ENCODE assay signal across 8 cellular contexts in genomic region chr1:24745711-24746582, GRCh38. TPM values are rescaled to one million over a fixed set of nuclear protein-coding genes. Genes with fewer than 3 reads are reported as not detected.
A peak's percentile ranks its signal among the peaks of the same experiment; 100 is the strongest.
DNase-seq lines count a peak whose midpoint lies in the region; ATAC-seq, FAIRE-seq and TF ChIP-seq lines count a peak whose summit lies in the region.

No MANE protein-coding gene starts in this region.

- H3K4me1 ChIP-seq in A673 (ENCODE audit: insufficient read depth, low read length, poor library complexity, severe bottlenecking) (peaks cover 46% of the 10 kb centered on the region), keratinocyte (ENCODE audit: control insufficient read depth, extremely low read depth, insufficient read depth, low read length) (peaks cover 21% of the 10 kb centered on the region)

- FAIRE-seq in RCC 7860 (lab: Jason Lieb, UNC) (no peak), keratinocyte (lab: Jason Lieb, UNC) (no peak)

- dilution Hi-C loops in keratinocyte (cut with MboI; ENCODE audit: extremely low pct_ligation_motif_present, low sequenced_read_pairs) = no loop called here

- H2AFZ ChIP-seq in keratinocyte (ENCODE audit: control insufficient read depth, low read length) = peak overlapping the region; percentile 75

- peak; percentile 13 for ATAC-seq in HG03432 (IDR thresholded peaks at IDR 0.05; ENCODE audit: unreplicated experiment)

- peak overlapping the region; percentile 99 for H3K4me3 ChIP-seq in A673 (ENCODE audit: low read depth, low read length, poor library complexity, severe bottlenecking)
- peak overlapping the region; percentile 89 for H3K4me3 ChIP-seq in GM12875 (ENCODE audit: low read depth, low read length)
- peak overlapping the region; percentile 89 for H3K4me3 ChIP-seq in brain microvascular endothelial cell (ENCODE audit: low read depth, low read length)
- peak overlapping the region; percentile 92 to 99 (median 98) for H3K4me3 ChIP-seq in keratinocyte (ENCODE audit: control insufficient read depth in 2 of 3, extremely low read depth in 1 of 3, insufficient read depth in 2 of 3, low read depth in 1 of 3, low read length in 3 of 3)

- peak overlapping the region; percentile 87 for H3K4me2 ChIP-seq in keratinocyte (ENCODE audit: control insufficient read depth, extremely low read depth, insufficient read depth, low read depth, low read length)

- H3K79me2 ChIP-seq in keratinocyte (ENCODE audit: control insufficient read depth, insufficient read depth, low read length) = peaks cover 55% of the 10 kb centered on the region

- peaks cover 4% of the 10 kb centered on the region for H3K9me1 ChIP-seq in keratinocyte (ENCODE audit: control insufficient read depth, extremely low read depth, insufficient read depth, low read length)

- DNase-seq in A673 (ENCODE audit: low spot score) = peak; percentile 76
- DNase-seq in RCC 7860 (ENCODE audit: low spot score) = peak; percentile 36
- no peak for DNase-seq in brain microvascular endothelial cell
- DNase-seq in keratinocyte (ENCODE audit: low read depth, low spot score) = no peak
- DNase-seq in stimulated activated CD4-positive, alpha-beta T cell treated with anti-CD3 and anti-CD28 coated beads, Interleukin-4, amount 100 ng/mL, for 1 hour = peak; percentile 32
- DNase-seq in GM13976 (ENCODE audit: low spot score) = no peak

- POLR2A ChIA-PET in A673 (lab: Charles Lee; ENCODE audit: low non-redundant PET) = interaction anchor here (0.8 kb wide), 1 partner anchor 183 kb away, joined by 6 read pairs; no protein-coding TSS in a partner anchor

- H3K9me3 ChIP-seq in A673 (ENCODE audit: low read depth, low read length, poor library complexity, severe bottlenecking) (no peaks in the 10 kb centered on the region), keratinocyte (ENCODE audit: control insufficient read depth, low read depth, low read length) (no peaks in the 10 kb centered on the region)

- TSS peak; percentile 74 for BruUV-seq in A673 (replicated peaks; lab: Mats Ljungman, UMichigan)

- H3K36me3 ChIP-seq in A673 (ENCODE audit: insufficient read depth, low read length, poor library complexity, severe bottlenecking) = no peaks in the 10 kb centered on the region
- H3K36me3 ChIP-seq in brain microvascular endothelial cell (replicated peaks) = peaks cover 10% of the 10 kb centered on the region
- peaks cover 5 to 7% of the 10 kb centered on the region in 2 experiments for H3K36me3 ChIP-seq in keratinocyte (ENCODE audit: control insufficient read depth in 2 of 2, extremely low read depth in 1 of 2, insufficient read depth in 2 of 2, low read length in 2 of 2)

- no peak for TF ChIP-seq CTCF in A673 (conservative IDR thresholded peaks at IDR 0.05; ENCODE audit: low read depth, low read length)
- TF ChIP-seq CTCF in GM12875 (IDR thresholded peaks at IDR 0.05; ENCODE audit: borderline replicate concordance, insufficient read depth, low read depth, low read length) = no peak
- TF ChIP-seq CTCF in brain microvascular endothelial cell (IDR thresholded peaks at IDR 0.05; ENCODE audit: low read depth, low read length, missing control alignments) = no peak
- TF ChIP-seq CTCF in keratinocyte (optimal IDR thresholded peaks at IDR 0.05 in 1 of 3, IDR thresholded peaks at IDR 0.05 in 1 of 3, conservative IDR thresholded peaks at IDR 0.05 in 1 of 3; ENCODE audit: extremely low read depth in 1 of 3, insufficient read depth in 2 of 3, low read length in 3 of 3) = no peak
- TF ChIP-seq CTCF in GM13976 (IDR thresholded peaks at IDR 0.05; ENCODE audit: borderline replicate concordance, control extremely low read depth, extremely low read depth, insufficient read depth, missing control alignments) = no peak

- H4K20me1 ChIP-seq in keratinocyte (ENCODE audit: control insufficient read depth, extremely low read depth, insufficient read depth, low read length) = peaks cover 2% of the 10 kb centered on the region

- in situ Hi-C loops in brain microvascular endothelial cell (cut with HindIII; ENCODE audit: low pct_ligation_motif_present, low sequenced_read_pairs) (no loop called here), GM13976 (cut with MboI; ENCODE audit: low sequenced_read_pairs, unreplicated experiment) (no loop called here)

- CTCF ChIA-PET in A673 (lab: Charles Lee) = interaction anchor here (0.8 to 2.0 kb wide), 3 partner anchors 57 to 85 kb away, joined by 3 to 9 read pairs (median 4); no protein-coding TSS in a partner anchor

- H3K27ac ChIP-seq in A673 (ENCODE audit: low read depth, low read length, poor library complexity, severe bottlenecking) (peak overlapping the region; percentile 96), brain microvascular endothelial cell (peak overlapping the region; percentile 85), keratinocyte (ENCODE audit: control insufficient read depth, insufficient read depth, low read length) (peak overlapping the region; percentile 97)

- H3K27me3 ChIP-seq in A673 (replicated peaks; ENCODE audit: insufficient read depth, low read depth, low read length, poor library complexity) (no peaks in the 10 kb centered on the region), brain microvascular endothelial cell (replicated peaks) (no peaks in the 10 kb centered on the region), keratinocyte (ENCODE audit: control insufficient read depth, extremely low read depth, insufficient read depth, low read length) (no peaks in the 10 kb centered on the region)

- H3K9ac ChIP-seq in keratinocyte (ENCODE audit: control insufficient read depth, extremely low read depth, insufficient read depth, low read length) = peak overlapping the region; percentile 95

- intact Hi-C loops in A673 (cut with micrococcal nuclease; ENCODE audit: unreplicated experiment) = loop anchor here (5.0 kb wide), 1 partner anchor 54 kb away; no protein-coding TSS in a partner anchor

RNA-seq across cellular contexts. Expression of gene CLIC4, which starts 0.7 kb away (rescaled TPM):
- 207 and 209 TPM in 2 replicates for total RNA-seq in A673 (2021)
- polyA plus RNA-seq in keratinocyte = 105 to 130 TPM (median 118 TPM) in 3 replicates
- polyA plus RNA-seq in keratinocyte (2011; ENCODE audit: low read depth) = 69.7 TPM
- 128 and 253 TPM in 2 replicates for polyA plus RNA-seq in keratinocyte (2011; cell fraction: cytosol; rRNA removed)
- polyA plus RNA-seq in keratinocyte (2011; cell fraction: nucleus; rRNA removed) = 123 and 148 TPM in 2 replicates
- polyA plus RNA-seq in keratinocyte (2012; ENCODE audit: low replicate concordance) = 84.7 and 128 TPM in 2 replicates
- 20.3 to 93.1 TPM (median 67.2 TPM) in 3 replicates for polyA minus RNA-seq in keratinocyte
- 163 TPM for polyA minus RNA-seq in keratinocyte (2011; cell fraction: cytosol; rRNA and poly(A)+ RNA removed)
- 80.9 and 173 TPM in 2 replicates for polyA minus RNA-seq in keratinocyte (2011; cell fraction: nucleus; rRNA and poly(A)+ RNA removed)

Comparison
In these comparisons a context has a peak if more than half of its experiments do, and no peak if none do; other contexts are left out.
1. DNase-seq: peak in A673 (single experiment), RCC 7860 (single experiment) and stimulated activated CD4-positive, alpha-beta T cell treated with anti-CD3 and anti-CD28 coated beads, Interleukin-4, amount 100 ng/mL, for 1 hour (single experiment); none in brain microvascular endothelial cell (single experiment), keratinocyte (single experiment) and GM13976 (single experiment).
2. Peak in every context shown above with its lines, with median percentiles within 50 percentile points of each other: H3K27ac ChIP-seq and H3K4me3 ChIP-seq.